8 cellular contexts compared by ENCODE assay signal in the genomic region with DNA sequence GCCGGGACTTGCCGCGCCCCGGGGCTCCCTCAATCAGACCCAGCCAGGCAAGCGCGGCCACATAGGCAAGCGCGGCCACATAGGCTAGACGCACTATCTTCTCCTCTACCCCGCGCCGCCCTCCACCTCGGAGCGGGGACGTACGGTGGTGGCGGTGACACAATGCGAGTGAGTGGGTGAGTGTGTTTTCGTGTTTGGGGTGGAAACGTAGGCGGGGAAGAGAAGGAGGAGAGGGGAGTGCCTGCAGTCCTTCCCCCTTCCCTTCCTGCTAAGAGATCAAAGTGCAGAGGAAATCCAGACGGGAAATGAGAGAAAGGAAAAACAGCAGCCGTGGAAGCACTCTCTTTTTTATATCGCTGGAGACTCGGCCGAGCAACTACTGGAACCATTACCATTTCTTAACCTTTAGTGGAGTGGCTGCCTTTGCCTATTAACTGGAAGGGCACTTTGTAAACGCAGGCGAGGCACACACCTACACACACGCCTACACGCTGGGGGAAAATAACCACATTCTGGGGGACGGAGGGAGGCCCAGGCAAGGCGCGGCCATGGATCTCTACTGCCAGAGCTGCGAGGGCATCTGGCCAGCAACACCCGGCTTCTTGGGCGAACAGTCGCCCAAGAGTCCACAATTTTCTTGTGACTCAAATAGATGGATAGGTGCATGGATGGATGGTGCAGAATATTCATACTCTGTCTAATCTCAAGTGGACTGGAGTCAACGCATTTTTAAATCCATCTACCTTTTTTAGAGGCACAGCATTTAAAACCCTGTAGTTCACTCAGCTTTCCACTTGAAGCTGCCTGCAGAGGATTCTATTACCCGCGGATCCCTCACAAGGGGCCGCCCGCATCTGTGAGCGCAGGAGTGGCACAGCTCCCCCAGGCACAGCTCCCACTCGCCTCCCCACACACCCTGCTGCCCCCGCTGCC. TPM values are rescaled to one million over a fixed set of nuclear protein-coding genes. Genes with fewer than 3 reads are reported as not detected.
DNase-seq lines count a peak whose midpoint lies in the region; ATAC-seq and TF ChIP-seq lines count a peak whose summit lies in the region.

No MANE protein-coding gene starts in this region.

- DNase-seq in NCI-H1417 (lab: John Stamatoyannopoulos, UW) (peak; percentile 17 to 85 (median 77)), NCI-H1417 treated with DMSO at 0.1 percent for 48 hours (lab: John Stamatoyannopoulos, UW) (no peak), SHP77 (lab: John Stamatoyannopoulos, UW) (peak; percentile 66 to 73), mucosa of descending colon (peak; percentile 70 to 79 (median 76))
- no peak for DNase-seq in activated naive CD4-positive, alpha-beta T cell treated with anti-CD3 and anti-CD28 coated beads, Interleukin-2, amount 50 U/mL, for 16 hours
- no peak for DNase-seq in stimulated activated naive CD4-positive, alpha-beta T cell treated with Interleukin-2 at 50 U/mL for 16 hours (lab: John Stamatoyannopoulos, UW)

- intact Hi-C loops in mucosa of descending colon (cut with DNase I, micrococcal nuclease), result no loop called here

- TF ChIP-seq CTCF in mucosa of descending colon (IDR thresholded peaks at IDR 0.05), result no peak

- no peaks in the 10 kb centered on the region for H3K9me3 ChIP-seq in mucosa of descending colon

- ATAC-seq in esophagus mucosa, result peak; percentile 81
- ATAC-seq in mucosa of descending colon, result peak; percentile 71
- ATAC-seq in HG03139 (IDR thresholded peaks at IDR 0.05; ENCODE audit: unreplicated experiment), result no peak

- peaks cover 10% of the 10 kb centered on the region for H3K4me1 ChIP-seq in mucosa of descending colon (ENCODE audit: low read depth)

- peak overlapping the region; percentile 69 for H3K4me3 ChIP-seq in mucosa of descending colon

- no peaks in the 10 kb centered on the region for H3K36me3 ChIP-seq in mucosa of descending colon (ENCODE audit: low read depth)

RNA-seq across cellular contexts. Expression of a gene that starts 2.1 kb away (rescaled TPM):
- total RNA-seq in esophagus mucosa (4.9 TPM), mucosa of descending colon (10 to 100 TPM; 29.7 to 39.8 (median 39.6) TPM)

Comparison
In these comparisons a context has a peak if more than half of its experiments do, and no peak if none do; other contexts are left out.
1. DNase-seq: peak in NCI-H1417 (3 of 3), SHP77 (2 of 2) and mucosa of descending colon (3 of 3); none in NCI-H1417 treated with DMSO at 0.1 percent for 48 hours (single experiment), activated naive CD4-positive, alpha-beta T cell treated with anti-CD3 and anti-CD28 coated beads, Interleukin-2, amount 50 U/mL, for 16 hours (single experiment) and stimulated activated naive CD4-positive, alpha-beta T cell treated with Interleukin-2 at 50 U/mL for 16 hours (single experiment).